In genomic region chr19:45526143-45526542, GRCh38 we compare ENCODE assay signal across 9 cellular contexts. TPM values are rescaled to one million over a fixed set of nuclear protein-coding genes. Genes with fewer than 3 reads are reported as not detected.
DNase-seq lines count a peak whose midpoint lies in the region; ATAC-seq and TF ChIP-seq lines count a peak whose summit lies in the region.
"Had no signal": no experiment of that assay in that cellular context is flagged by ENCODE, and none has a peak within 500 bp of the region (broad histone marks: within the 10 kb centered on the region; RNA-seq: fewer than 3 reads in every experiment).

No MANE protein-coding gene starts in this region.

- TF ChIP-seq CTCF in Peyer's patch (IDR thresholded peaks at IDR 0.05) (no peak), foreskin keratinocyte (conservative IDR thresholded peaks at IDR 0.05) (no peak), progenitor cell of endocrine pancreas (IDR thresholded peaks at IDR 0.05; ENCODE audit: unreplicated experiment) (no peak)

- H3K36me3 Mint-ChIP-seq in progenitor cell of endocrine pancreas (ENCODE audit: insufficient read depth): peaks cover 17% of the 10 kb centered on the region

- H3K9me2 ChIP-seq in Karpas-422 (replicated peaks; ENCODE audit: insufficient read depth, low read length): no peaks in the 10 kb centered on the region

- H3K36me3 ChIP-seq in Peyer's patch (peaks cover 0 to 56% (median 7%) of the 10 kb centered on the region in 3 donors), Karpas-422 (ENCODE audit: insufficient read depth, low read length) (peaks cover 35% of the 10 kb centered on the region)

- H3K27me3 ChIP-seq in Peyer's patch (no peaks in the 10 kb centered on the region), foreskin keratinocyte (no peaks in the 10 kb centered on the region), Karpas-422 (ENCODE audit: low read length) (no peaks in the 10 kb centered on the region)

- H3K9me3 Mint-ChIP-seq in progenitor cell of endocrine pancreas (ENCODE audit: low read depth): no peaks in the 10 kb centered on the region

- H3K4me1 ChIP-seq in Peyer's patch (peaks cover 0 to 28% (median 5%) of the 10 kb centered on the region in 4 donors), foreskin keratinocyte (peaks cover 6% of the 10 kb centered on the region), Karpas-422 (ENCODE audit: low read length) (no peaks in the 10 kb centered on the region)

- no peak overlapping the region for H2AFZ ChIP-seq in Karpas-422 (ENCODE audit: low read length)

- H3K79me2 ChIP-seq in Karpas-422 (ENCODE audit: low read length): no peaks in the 10 kb centered on the region

- H3K4me3 ChIP-seq in Peyer's patch (no peak overlapping the region), Karpas-422 (ENCODE audit: low read length) (no peak overlapping the region)

- no peak overlapping the region for H3K9ac ChIP-seq in Karpas-422 (ENCODE audit: low read length)

- no peaks in the 10 kb centered on the region for H4K20me1 ChIP-seq in Karpas-422 (ENCODE audit: insufficient read depth, low read depth, low read length)

- no peak for TF ChIP-seq POLR2A in Peyer's patch (IDR thresholded peaks at IDR 0.05)

- ATAC-seq in foreskin keratinocyte (peak; percentile 51), GM18907 (IDR thresholded peaks at IDR 0.05; ENCODE audit: unreplicated experiment) (no peak)

- H3K4me3 Mint-ChIP-seq in progenitor cell of endocrine pancreas (ENCODE audit: low read depth): no peak overlapping the region
- H3K4me3 Mint-ChIP-seq: T-helper 1 cell treated with Interleukin-12 subunit alpha and Interleukin-12 subunit beta and Interleukin-4 antibody, amounts not matched to agents 30 μg/mL and 1 μg/mL, for 36 hours had no signal

- no peaks in the 10 kb centered on the region for H3K27me3 Mint-ChIP-seq in progenitor cell of endocrine pancreas

- H3K27ac Mint-ChIP-seq in progenitor cell of endocrine pancreas: peak overlapping the region; percentile 80
- H3K27ac Mint-ChIP-seq: T-helper 1 cell treated with Interleukin-12 subunit alpha and Interleukin-12 subunit beta and Interleukin-4 antibody, amounts not matched to agents 30 μg/mL and 1 μg/mL, for 36 hours had no signal

- no peak overlapping the region for H3K27ac ChIP-seq in Peyer's patch
- no peak overlapping the region for H3K27ac ChIP-seq in foreskin keratinocyte
- no peak overlapping the region for H3K27ac ChIP-seq in Karpas-422 (ENCODE audit: low read length)

- DNase-seq in NCI-H446 (lab: John Stamatoyannopoulos, UW) (peak; percentile 31 to 64), NCI-H446 treated with DMSO at 0.1 percent for 48 hours (lab: John Stamatoyannopoulos, UW) (no peak), Peyer's patch (peak in 2 of 3 donors; percentile 69 to 71), foreskin keratinocyte (no peak), progenitor cell of endocrine pancreas (ENCODE audit: low spot score, unreplicated experiment) (no peak), Karpas-422 (no peak)
- DNase-seq in activated CD4-positive, alpha-beta T cell treated with anti-CD3 and anti-CD28 coated beads for 1 hour: no peak

- H3K9me3 ChIP-seq in Peyer's patch (no peaks in the 10 kb centered on the region), Karpas-422 (ENCODE audit: low read length) (no peaks in the 10 kb centered on the region)

- H3K4me2 ChIP-seq in Karpas-422 (ENCODE audit: low read depth, low read length, poor library complexity, severe bottlenecking): no peak overlapping the region

- peaks cover 13% of the 10 kb centered on the region for H3K4me1 Mint-ChIP-seq in progenitor cell of endocrine pancreas (ENCODE audit: low read depth)

RNA-seq across cellular contexts. Expression of gene VASP, which starts 18.9 kb away (rescaled TPM):
- total RNA-seq in Peyer's patch (100 to 1,000 TPM in 3 of 4 donors, 10 to 100 TPM in 1; 81.7 to 123 (median 112) TPM), foreskin keratinocyte (168 and 176 TPM in 2 replicates), progenitor cell of endocrine pancreas (93.4 and 94.9 TPM in 2 replicates)
- 157 and 161 TPM in 2 replicates for polyA plus RNA-seq in foreskin keratinocyte
- total RNA-seq in Karpas-422 (2014; rRNA removed; shearing (Covaris generic); ENCODE audit: low replicate concordance): 77.9 and 97.9 TPM in 2 replicates

RNA-seq across cellular contexts. Expression of gene PPM1N, which starts 27.9 kb away (rescaled TPM):
- total RNA-seq in Peyer's patch (1 to 10 TPM in 2 of 4 donors, not detected in 2; 1.5 to 1.7 TPM), foreskin keratinocyte (2.0 and 2.1 TPM in 2 replicates), progenitor cell of endocrine pancreas (0.62 TPM in 1 of 2 replicates, not detected in the other)
- 3.4 and 3.7 TPM in 2 replicates for polyA plus RNA-seq in foreskin keratinocyte
- 0.71 and 8.0 TPM in 2 replicates for total RNA-seq in Karpas-422 (2014; rRNA removed; shearing (Covaris generic); ENCODE audit: low replicate concordance)

RNA-seq across cellular contexts. Expression of gene RTN2, which starts 29.3 kb away (rescaled TPM):
- 10 to 100 TPM in 1 of 4 donors, 1 to 10 TPM in 2, under 1 TPM in 1; 0.53 to 42.1 (median 4.3) TPM for total RNA-seq in Peyer's patch
- 11.7 and 12.0 TPM in 2 replicates for total RNA-seq in foreskin keratinocyte
- polyA plus RNA-seq in foreskin keratinocyte: 16.6 and 17.7 TPM in 2 replicates
- total RNA-seq in progenitor cell of endocrine pancreas: 17.9 and 21.6 TPM in 2 replicates
- total RNA-seq in Karpas-422 (2014; rRNA removed; shearing (Covaris generic); ENCODE audit: low replicate concordance): 3.1 and 4.6 TPM in 2 replicates

RNA-seq across cellular contexts. Expression of gene FOSB, which starts 58.3 kb away (rescaled TPM):
- total RNA-seq in Peyer's patch (10 to 100 TPM in 2 of 4 donors, 1 to 10 TPM in 1, under 1 TPM in 1; 0.85 to 56.1 (median 9.6) TPM), foreskin keratinocyte (1.7 and 2.7 TPM in 2 replicates), progenitor cell of endocrine pancreas (5.3 and 7.3 TPM in 2 replicates)
- 0.68 and 1.0 TPM in 2 replicates for polyA plus RNA-seq in foreskin keratinocyte
- total RNA-seq in Karpas-422 (2014; rRNA removed; shearing (Covaris generic); ENCODE audit: low replicate concordance): 2.5 and 4.0 TPM in 2 replicates

RNA-seq across cellular contexts. Expression of gene OPA3, which starts 58.5 kb away (rescaled TPM):
- total RNA-seq in Peyer's patch: 10 to 100 TPM in 3 of 4 donors, 1 to 10 TPM in 1; 5.0 to 26.6 (median 13.6) TPM
- total RNA-seq in foreskin keratinocyte: 9.4 and 11.4 TPM in 2 replicates
- polyA plus RNA-seq in foreskin keratinocyte: 7.0 and 7.8 TPM in 2 replicates
- 14.4 and 16.5 TPM in 2 replicates for total RNA-seq in progenitor cell of endocrine pancreas
- total RNA-seq in Karpas-422 (2014; rRNA removed; shearing (Covaris generic); ENCODE audit: low replicate concordance): 4.7 and 4.8 TPM in 2 replicates

Comparison
In these comparisons a context has a peak if more than half of its experiments do, and no peak if none do; other contexts are left out.
1. DNase-seq: peak in NCI-H446 (2 of 2) and Peyer's patch (2 of 3); none in NCI-H446 treated with DMSO at 0.1 percent for 48 hours (single experiment), foreskin keratinocyte (0 of 2), progenitor cell of endocrine pancreas (single experiment), Karpas-422 (single experiment) and activated CD4-positive, alpha-beta T cell treated with anti-CD3 and anti-CD28 coated beads for 1 hour (single experiment).